8 cellular contexts compared by ENCODE assay signal in genomic region chr2:136423516-136423996, GRCh38.
A peak's percentile ranks its signal among the peaks of the same experiment; 100 is the strongest.
DNase-seq lines count a peak whose midpoint lies in the region; ATAC-seq and TF ChIP-seq lines count a peak whose summit lies in the region.

No MANE protein-coding gene starts in this region.

- peak overlapping the region; percentile 49 for H3K27ac Mint-ChIP-seq in activated naive CD4-positive, alpha-beta T cell treated with anti-CD3 and anti-CD28 coated beads, Interleukin-2, amount 50 U/mL, for 24 hours

- peaks cover 19% of the 10 kb centered on the region for H3K4me1 Mint-ChIP-seq in activated naive CD4-positive, alpha-beta T cell treated with anti-CD3 and anti-CD28 coated beads, Interleukin-2, amount 50 U/mL, for 24 hours

- TF ChIP-seq CTCF in heart right ventricle (IDR thresholded peaks at IDR 0.05): peak; percentile 71 to 90 (median 86)
- peak; percentile 67 to 90 (median 80) for TF ChIP-seq CTCF in prostate gland (IDR thresholded peaks at IDR 0.05)

- H3K9ac ChIP-seq in SK-N-MC (ENCODE audit: insufficient read length): no peak overlapping the region

- peak overlapping the region; percentile 70 for H3K4me3 ChIP-seq in SK-N-MC
- peak overlapping the region in 9 of 10 donors; percentile 6 to 65 (median 45) for H3K4me3 ChIP-seq in heart right ventricle
- peak overlapping the region; percentile 12 to 22 for H3K4me3 ChIP-seq in prostate gland

- H3K36me3 Mint-ChIP-seq in activated naive CD4-positive, alpha-beta T cell treated with anti-CD3 and anti-CD28 coated beads, Interleukin-2, amount 50 U/mL, for 24 hours: no peaks in the 10 kb centered on the region

- H3K27me3 Mint-ChIP-seq in activated naive CD4-positive, alpha-beta T cell treated with anti-CD3 and anti-CD28 coated beads, Interleukin-2, amount 50 U/mL, for 24 hours: peaks cover 13% of the 10 kb centered on the region

- no peak for TF ChIP-seq POLR2A in prostate gland (IDR thresholded peaks at IDR 0.05)

- WGBS in heart right ventricle, 2 donors: 1 to 2% methylated on average over 27 of the region's 27 CpGs
- 4% methylated on average over 27 of the region's 27 CpGs for WGBS in prostate gland

- H3K27me3 ChIP-seq in heart right ventricle (peaks cover 0 to 40% (median 28%) of the 10 kb centered on the region in 7 donors), prostate gland (replicated peaks; ENCODE audit: insufficient read depth) (peaks cover 4% of the 10 kb centered on the region)

- H3K4me1 ChIP-seq in heart right ventricle: peaks cover 0 to 11% (median 7%) of the 10 kb centered on the region in 9 donors
- no peaks in the 10 kb centered on the region for H3K4me1 ChIP-seq in prostate gland (replicated peaks)

- peak; percentile 86 to 95 (median 92) for ATAC-seq in heart right ventricle

- H3K9me3 ChIP-seq in SK-N-MC (ENCODE audit: low read depth, low read length) (no peaks in the 10 kb centered on the region), heart right ventricle (no peaks in the 10 kb centered on the region), prostate gland (no peaks in the 10 kb centered on the region)

- DNase-seq in GM04503 (ENCODE audit: low read depth): peak; percentile 3
- DNase-seq in HCEC 1CT: peak; percentile 32
- DNase-seq in M059J (ENCODE audit: low read depth): peak; percentile 45
- no peak for DNase-seq in SK-N-MC (ENCODE audit: low read depth, low spot score)
- peak; percentile 46 to 73 for DNase-seq in heart right ventricle
- peak; percentile 49 for DNase-seq in prostate gland (ENCODE audit: low spot score)
- peak; percentile 66 for DNase-seq in ureter (ENCODE audit: low spot score)

- H3K36me3 ChIP-seq in SK-N-MC (ENCODE audit: insufficient read depth, low read length) (no peaks in the 10 kb centered on the region), heart right ventricle (no peaks in the 10 kb centered on the region), prostate gland (no peaks in the 10 kb centered on the region)

- no peak overlapping the region for H3K27ac ChIP-seq in SK-N-MC
- no peak overlapping the region for H3K27ac ChIP-seq in heart right ventricle
- no peak overlapping the region for H3K27ac ChIP-seq in prostate gland

- no peaks in the 10 kb centered on the region for H3K9me3 Mint-ChIP-seq in activated naive CD4-positive, alpha-beta T cell treated with anti-CD3 and anti-CD28 coated beads, Interleukin-2, amount 50 U/mL, for 24 hours

- intact Hi-C loops in heart right ventricle (cut with DNase I) (loop anchor here in 9 of 10 donors (2.0 to 10.0 kb wide), 8 partner anchors 231 to 1415 kb away; no protein-coding TSS in a partner anchor), prostate gland (cut with DNase I) (loop anchor here (5.0 kb wide), 1 partner anchor 1414 kb away; no protein-coding TSS in a partner anchor)

- H3K4me3 Mint-ChIP-seq in activated naive CD4-positive, alpha-beta T cell treated with anti-CD3 and anti-CD28 coated beads, Interleukin-2, amount 50 U/mL, for 24 hours: peak overlapping the region; percentile 89

Comparison
In these comparisons a context has a peak if more than half of its experiments do, and no peak if none do; other contexts are left out.
1. H3K4me3 ChIP-seq: peak in every context shown above with its lines; median percentile 70 in SK-N-MC; 45 in heart right ventricle; 17 in prostate gland.